ENCODE assay signal across 1 cellular context in the genomic region with DNA sequence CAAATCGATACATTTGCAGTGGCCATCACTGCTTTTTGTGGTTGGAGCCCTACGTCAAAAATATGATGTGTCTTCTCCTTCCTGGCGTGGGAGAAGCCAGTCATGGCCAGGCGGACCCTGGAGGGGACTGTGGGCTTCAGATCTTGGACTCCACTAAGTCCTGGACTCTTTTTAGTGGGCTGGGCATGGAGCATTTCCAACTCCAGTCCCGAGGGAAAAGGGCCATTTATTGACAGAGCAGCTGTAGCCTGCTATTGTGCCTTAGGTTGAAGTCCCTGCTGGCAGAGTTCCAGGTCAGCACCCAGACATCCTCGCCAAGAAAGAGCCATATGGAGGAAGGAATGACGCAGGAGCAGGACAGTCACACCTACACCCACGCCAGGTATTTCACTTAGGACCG.
TF ChIP-seq lines count a peak whose summit lies in the region.

No MANE protein-coding gene starts in this region.

TF ChIP-seq in WTC11, 78 proteins besides CTCF, POLR2A, EP300 and RAD21 (continued from another document):
- TF ChIP-seq, protein P1, sequence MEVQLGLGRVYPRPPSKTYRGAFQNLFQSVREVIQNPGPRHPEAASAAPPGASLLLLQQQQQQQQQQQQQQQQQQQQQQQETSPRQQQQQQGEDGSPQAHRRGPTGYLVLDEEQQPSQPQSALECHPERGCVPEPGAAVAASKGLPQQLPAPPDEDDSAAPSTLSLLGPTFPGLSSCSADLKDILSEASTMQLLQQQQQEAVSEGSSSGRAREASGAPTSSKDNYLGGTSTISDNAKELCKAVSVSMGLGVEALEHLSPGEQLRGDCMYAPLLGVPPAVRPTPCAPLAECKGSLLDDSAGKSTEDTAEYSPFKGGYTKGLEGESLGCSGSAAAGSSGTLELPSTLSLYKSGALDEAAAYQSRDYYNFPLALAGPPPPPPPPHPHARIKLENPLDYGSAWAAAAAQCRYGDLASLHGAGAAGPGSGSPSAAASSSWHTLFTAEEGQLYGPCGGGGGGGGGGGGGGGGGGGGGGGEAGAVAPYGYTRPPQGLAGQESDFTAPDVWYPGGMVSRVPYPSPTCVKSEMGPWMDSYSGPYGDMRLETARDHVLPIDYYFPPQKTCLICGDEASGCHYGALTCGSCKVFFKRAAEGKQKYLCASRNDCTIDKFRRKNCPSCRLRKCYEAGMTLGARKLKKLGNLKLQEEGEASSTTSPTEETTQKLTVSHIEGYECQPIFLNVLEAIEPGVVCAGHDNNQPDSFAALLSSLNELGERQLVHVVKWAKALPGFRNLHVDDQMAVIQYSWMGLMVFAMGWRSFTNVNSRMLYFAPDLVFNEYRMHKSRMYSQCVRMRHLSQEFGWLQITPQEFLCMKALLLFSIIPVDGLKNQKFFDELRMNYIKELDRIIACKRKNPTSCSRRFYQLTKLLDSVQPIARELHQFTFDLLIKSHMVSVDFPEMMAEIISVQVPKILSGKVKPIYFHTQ (CRISPR knock-in tag; IDR thresholded peaks at IDR 0.05): no peak
- TF ChIP-seq ELF4 (CRISPR knock-in tag; IDR thresholded peaks at IDR 0.05; ENCODE audit: low read depth): no peak
- TF ChIP-seq, protein P2, sequence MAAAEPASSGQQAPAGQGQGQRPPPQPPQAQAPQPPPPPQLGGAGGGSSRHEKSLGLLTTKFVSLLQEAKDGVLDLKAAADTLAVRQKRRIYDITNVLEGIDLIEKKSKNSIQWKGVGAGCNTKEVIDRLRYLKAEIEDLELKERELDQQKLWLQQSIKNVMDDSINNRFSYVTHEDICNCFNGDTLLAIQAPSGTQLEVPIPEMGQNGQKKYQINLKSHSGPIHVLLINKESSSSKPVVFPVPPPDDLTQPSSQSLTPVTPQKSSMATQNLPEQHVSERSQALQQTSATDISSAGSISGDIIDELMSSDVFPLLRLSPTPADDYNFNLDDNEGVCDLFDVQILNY (CRISPR knock-in tag; IDR thresholded peaks at IDR 0.05): no peak
